In genomic region chr11:64793271-64794160, GRCh38 we compare ENCODE assay signal across 19 cellular contexts. TPM values are rescaled to one million over a fixed set of nuclear protein-coding genes. Genes with fewer than 3 reads are reported as not detected.
A peak's percentile ranks its signal among the peaks of the same experiment; 100 is the strongest.
DNase-seq lines count a peak whose midpoint lies in the region; ATAC-seq and TF ChIP-seq lines count a peak whose summit lies in the region.
"Had no signal": no experiment of that assay in that cellular context is flagged by ENCODE, and none has a peak within 500 bp of the region (broad histone marks: within the 10 kb centered on the region; RNA-seq: fewer than 3 reads in every experiment).

No MANE protein-coding gene starts in this region.

- intact Hi-C loops in natural killer cell (cut with micrococcal nuclease) (no loop called here), lower lobe of right lung (cut with DNase I) (no loop called here), uterus (cut with DNase I; ENCODE audit: low total_unique reads) (no loop called here)
- intact Hi-C loops in activated T-helper 1 cell treated with anti-CD3 and anti-CD28 coated beads, Interleukin-12 subunit alpha, Interleukin-12 subunit beta, Interleukin-2, Interleukin-4 antibody, amounts not matched to agents 30 ng/mL and 10 ng/mL and 1 ng/mL, durations not matched to agents 14 hours and 24 hours and 36 hours (cut with micrococcal nuclease): no loop called here

- H3K27me3 ChIP-seq in lower lobe of right lung (ENCODE audit: low read depth): no peaks in the 10 kb centered on the region
- no peaks in the 10 kb centered on the region for H3K27me3 ChIP-seq in uterus
- H3K27me3 ChIP-seq: suprapubic skin had no signal

- H3K9me3 Mint-ChIP-seq in natural killer cell treated with Interleukin-12 subunit alpha and Interleukin-12 subunit beta and Interleukin-15 and Interleukin-18, amount 100 ng/mL, for 72 hours: no peaks in the 10 kb centered on the region
- H3K9me3 Mint-ChIP-seq in natural killer cell: no peaks in the 10 kb centered on the region
- H3K9me3 Mint-ChIP-seq in activated T-helper 1 cell treated with anti-CD3 and anti-CD28 coated beads, Interleukin-12 subunit alpha, Interleukin-12 subunit beta, Interleukin-2, Interleukin-4 antibody, amounts not matched to agents 30 ng/mL and 10 ng/mL and 1 ng/mL, durations not matched to agents 14 hours and 24 hours and 36 hours: no peaks in the 10 kb centered on the region
- H3K9me3 Mint-ChIP-seq: IgD-negative memory B cell, mesothelial cell of epicardium had no signal

- ATAC-seq in natural killer cell treated with Interleukin-12 subunit alpha and Interleukin-12 subunit beta and Interleukin-15 and Interleukin-18, amount 100 ng/mL, for 72 hours: no peak
- no peak for ATAC-seq in natural killer cell
- no peak for ATAC-seq in lower lobe of right lung
- ATAC-seq in GM19455 (IDR thresholded peaks at IDR 0.05; ENCODE audit: unreplicated experiment): no peak
- no peak for ATAC-seq in GM21447 (IDR thresholded peaks at IDR 0.05; ENCODE audit: unreplicated experiment)

- no peaks in the 10 kb centered on the region for H3K27me3 Mint-ChIP-seq in natural killer cell treated with Interleukin-12 subunit alpha and Interleukin-12 subunit beta and Interleukin-15 and Interleukin-18, amount 100 ng/mL, for 72 hours
- H3K27me3 Mint-ChIP-seq in natural killer cell (ENCODE audit: low read depth in 2 of 2): no peaks in the 10 kb centered on the region
- no peaks in the 10 kb centered on the region for H3K27me3 Mint-ChIP-seq in activated T-helper 1 cell treated with anti-CD3 and anti-CD28 coated beads, Interleukin-12 subunit alpha, Interleukin-12 subunit beta, Interleukin-2, Interleukin-4 antibody, amounts not matched to agents 30 ng/mL and 10 ng/mL and 1 ng/mL, durations not matched to agents 14 hours and 24 hours and 36 hours (ENCODE audit: insufficient read depth)
- H3K27me3 Mint-ChIP-seq: IgD-negative memory B cell had no signal

- H3K4me1 ChIP-seq in lower lobe of right lung (no peaks in the 10 kb centered on the region), uterus (no peaks in the 10 kb centered on the region)
- H3K4me1 ChIP-seq: suprapubic skin had no signal

- H3K4me3 Mint-ChIP-seq in natural killer cell treated with Interleukin-12 subunit alpha and Interleukin-12 subunit beta and Interleukin-15 and Interleukin-18, amount 100 ng/mL, for 72 hours: no peak overlapping the region
- H3K4me3 Mint-ChIP-seq in natural killer cell: no peak overlapping the region
- no peak overlapping the region for H3K4me3 Mint-ChIP-seq in activated T-helper 1 cell treated with anti-CD3 and anti-CD28 coated beads, Interleukin-12 subunit alpha, Interleukin-12 subunit beta, Interleukin-2, Interleukin-4 antibody, amounts not matched to agents 30 ng/mL and 10 ng/mL and 1 ng/mL, durations not matched to agents 14 hours and 24 hours and 36 hours
- H3K4me3 Mint-ChIP-seq: mesothelial cell of epicardium had no signal

- TF ChIP-seq POLR2A in uterus (IDR thresholded peaks at IDR 0.05): no peak

- peaks cover 0 to 4% of the 10 kb centered on the region in 2 donors for H3K4me1 Mint-ChIP-seq in natural killer cell treated with Interleukin-12 subunit alpha and Interleukin-12 subunit beta and Interleukin-15 and Interleukin-18, amount 100 ng/mL, for 72 hours (ENCODE audit: low read depth in 2 of 2)
- peaks cover 6 to 10% of the 10 kb centered on the region in 2 donors for H3K4me1 Mint-ChIP-seq in natural killer cell
- peaks cover 17% of the 10 kb centered on the region for H3K4me1 Mint-ChIP-seq in activated T-helper 1 cell treated with anti-CD3 and anti-CD28 coated beads, Interleukin-12 subunit alpha, Interleukin-12 subunit beta, Interleukin-2, Interleukin-4 antibody, amounts not matched to agents 30 ng/mL and 10 ng/mL and 1 ng/mL, durations not matched to agents 14 hours and 24 hours and 36 hours (ENCODE audit: low read depth)
- H3K4me1 Mint-ChIP-seq: mesothelial cell of epicardium had no signal

- H3K27ac ChIP-seq in lower lobe of right lung: no peak overlapping the region
- no peak overlapping the region for H3K27ac ChIP-seq in uterus
- H3K27ac ChIP-seq: suprapubic skin had no signal

- peaks cover 46% of the 10 kb centered on the region for H3K36me3 ChIP-seq in lower lobe of right lung
- no peaks in the 10 kb centered on the region for H3K36me3 ChIP-seq in uterus

- no peaks in the 10 kb centered on the region for H3K36me3 Mint-ChIP-seq in natural killer cell treated with Interleukin-12 subunit alpha and Interleukin-12 subunit beta and Interleukin-15 and Interleukin-18, amount 100 ng/mL, for 72 hours
- no peaks in the 10 kb centered on the region for H3K36me3 Mint-ChIP-seq in natural killer cell
- peaks cover 8% of the 10 kb centered on the region for H3K36me3 Mint-ChIP-seq in activated T-helper 1 cell treated with anti-CD3 and anti-CD28 coated beads, Interleukin-12 subunit alpha, Interleukin-12 subunit beta, Interleukin-2, Interleukin-4 antibody, amounts not matched to agents 30 ng/mL and 10 ng/mL and 1 ng/mL, durations not matched to agents 14 hours and 24 hours and 36 hours (ENCODE audit: low read depth)

- no peaks in the 10 kb centered on the region for H3K9me3 ChIP-seq in lower lobe of right lung
- no peaks in the 10 kb centered on the region for H3K9me3 ChIP-seq in uterus
- H3K9me3 ChIP-seq: suprapubic skin had no signal

- no peak overlapping the region for H3K27ac Mint-ChIP-seq in natural killer cell treated with Interleukin-12 subunit alpha and Interleukin-12 subunit beta and Interleukin-15 and Interleukin-18, amount 100 ng/mL, for 72 hours
- peak overlapping the region in 1 of 2 donors; percentile 31 for H3K27ac Mint-ChIP-seq in natural killer cell
- H3K27ac Mint-ChIP-seq in activated T-helper 1 cell treated with anti-CD3 and anti-CD28 coated beads, Interleukin-12 subunit alpha, Interleukin-12 subunit beta, Interleukin-2, Interleukin-4 antibody, amounts not matched to agents 30 ng/mL and 10 ng/mL and 1 ng/mL, durations not matched to agents 14 hours and 24 hours and 36 hours: peak overlapping the region; percentile 67
- H3K27ac Mint-ChIP-seq: mesothelial cell of epicardium had no signal

- DNase-seq in natural killer cell treated with Interleukin-12 subunit alpha and Interleukin-12 subunit beta and Interleukin-15 and Interleukin-18, amount 100 ng/mL, for 72 hours (ENCODE audit: low spot score): peak; percentile 53
- DNase-seq in natural killer cell (no peak), lower lobe of right lung (peak; percentile 38), SHP77 treated with DMSO at 0.1 percent for 48 hours (lab: John Stamatoyannopoulos, UW) (no peak), uterus (no peak)
- no peak for DNase-seq in activated T-helper 1 cell treated with anti-CD3 and anti-CD28 coated beads, Interleukin-12 subunit alpha, Interleukin-12 subunit beta, Interleukin-2, Interleukin-4 antibody, amounts not matched to agents 30 ng/mL and 10 ng/mL and 1 ng/mL, durations not matched to agents 14 hours and 24 hours and 36 hours (ENCODE audit: low spot score)
- DNase-seq: activated CD4-positive, alpha-beta T cell treated with anti-CD3 and anti-CD28 coated beads for 1 hour; activated effector memory CD4-positive, alpha-beta T cell treated with Interleukin-2 at 50 U/mL for 16 hours; AML-193; effector CD4-positive, alpha-beta T cell; NCI-H1436; NCI-H345 had no signal

- no peak for TF ChIP-seq CTCF in natural killer cell (IDR thresholded peaks at IDR 0.05)
- no peak for TF ChIP-seq CTCF in lower lobe of right lung (IDR thresholded peaks at IDR 0.05)
- no peak for TF ChIP-seq CTCF in uterus (IDR thresholded peaks at IDR 0.05)

- H3K4me3 ChIP-seq in lower lobe of right lung: no peak overlapping the region
- no peak overlapping the region for H3K4me3 ChIP-seq in uterus
- H3K4me3 ChIP-seq: suprapubic skin had no signal

RNA-seq across cellular contexts. Expression of gene MAP4K2, which starts 9.5 kb away (rescaled TPM):
- total RNA-seq in natural killer cell treated with Interleukin-12 subunit alpha and Interleukin-12 subunit beta and Interleukin-15 and Interleukin-18, amount 100 ng/mL, for 72 hours: 10 to 100 TPM; 17.6 to 47.1 TPM
- 10 to 100 TPM; 38.3 to 40.6 (median 38.7) TPM for total RNA-seq in natural killer cell
- total RNA-seq in activated T-helper 1 cell treated with anti-CD3 and anti-CD28 coated beads, Interleukin-12 subunit alpha, Interleukin-12 subunit beta, Interleukin-2, Interleukin-4 antibody, amounts not matched to agents 30 ng/mL and 10 ng/mL and 1 ng/mL, durations not matched to agents 14 hours and 24 hours and 36 hours: 70.2 and 70.7 TPM in 2 replicates
- 29.1 TPM for total RNA-seq in lower lobe of right lung
- 10 to 100 TPM; 10.2 to 49.1 (median 24.4) TPM for total RNA-seq in uterus

RNA-seq across cellular contexts. Expression of gene SF1, which starts 15.2 kb away (rescaled TPM):
- total RNA-seq in natural killer cell treated with Interleukin-12 subunit alpha and Interleukin-12 subunit beta and Interleukin-15 and Interleukin-18, amount 100 ng/mL, for 72 hours: 100 to 1,000 TPM; 376 to 425 TPM
- total RNA-seq in natural killer cell: 100 to 1,000 TPM; 841 to 864 (median 845) TPM
- 518 and 538 TPM in 2 replicates for total RNA-seq in activated T-helper 1 cell treated with anti-CD3 and anti-CD28 coated beads, Interleukin-12 subunit alpha, Interleukin-12 subunit beta, Interleukin-2, Interleukin-4 antibody, amounts not matched to agents 30 ng/mL and 10 ng/mL and 1 ng/mL, durations not matched to agents 14 hours and 24 hours and 36 hours
- total RNA-seq in lower lobe of right lung: 269 TPM
- 100 to 1,000 TPM in 3 of 4 donors, 10 to 100 TPM in 1; 62.0 to 374 (median 219) TPM for total RNA-seq in uterus

RNA-seq across cellular contexts. Expression of gene MEN1, which starts 16.8 kb away (rescaled TPM):
- 10 to 100 TPM; 32.6 to 53.5 TPM for total RNA-seq in natural killer cell treated with Interleukin-12 subunit alpha and Interleukin-12 subunit beta and Interleukin-15 and Interleukin-18, amount 100 ng/mL, for 72 hours
- total RNA-seq in natural killer cell: 10 to 100 TPM; 29.3 to 42.2 (median 32.2) TPM
- 39.6 and 43.8 TPM in 2 replicates for total RNA-seq in activated T-helper 1 cell treated with anti-CD3 and anti-CD28 coated beads, Interleukin-12 subunit alpha, Interleukin-12 subunit beta, Interleukin-2, Interleukin-4 antibody, amounts not matched to agents 30 ng/mL and 10 ng/mL and 1 ng/mL, durations not matched to agents 14 hours and 24 hours and 36 hours
- total RNA-seq in lower lobe of right lung: 22.7 TPM
- total RNA-seq in uterus: 10 to 100 TPM in 2 of 4 donors, 1 to 10 TPM in 2; 3.8 to 26.2 (median 14.9) TPM

RNA-seq across cellular contexts. Expression of gene PYGM, which starts 33.7 kb away (rescaled TPM):
- total RNA-seq in natural killer cell treated with Interleukin-12 subunit alpha and Interleukin-12 subunit beta and Interleukin-15 and Interleukin-18, amount 100 ng/mL, for 72 hours: 1 to 10 TPM; 4.7 to 5.6 TPM
- total RNA-seq in natural killer cell: 1 to 10 TPM; 4.1 to 8.4 (median 6.1) TPM
- total RNA-seq in activated T-helper 1 cell treated with anti-CD3 and anti-CD28 coated beads, Interleukin-12 subunit alpha, Interleukin-12 subunit beta, Interleukin-2, Interleukin-4 antibody, amounts not matched to agents 30 ng/mL and 10 ng/mL and 1 ng/mL, durations not matched to agents 14 hours and 24 hours and 36 hours: 2.7 and 4.8 TPM in 2 replicates
- total RNA-seq in lower lobe of right lung: 2.6 TPM
- total RNA-seq in uterus: 10 to 100 TPM in 2 of 4 donors, 1 to 10 TPM in 2; 2.9 to 42.8 (median 11.4) TPM

RNA-seq across cellular contexts. Expression of gene RASGRP2, which starts 49.6 kb away (rescaled TPM):
- 10 to 100 TPM; 13.6 to 27.7 TPM for total RNA-seq in natural killer cell treated with Interleukin-12 subunit alpha and Interleukin-12 subunit beta and Interleukin-15 and Interleukin-18, amount 100 ng/mL, for 72 hours
- total RNA-seq in natural killer cell (100 to 1,000 TPM; 371 to 417 (median 394) TPM), lower lobe of right lung (30.4 TPM), uterus (10 to 100 TPM in 3 of 4 donors, 1 to 10 TPM in 1; 3.2 to 72.8 (median 23.3) TPM)
- total RNA-seq in activated T-helper 1 cell treated with anti-CD3 and anti-CD28 coated beads, Interleukin-12 subunit alpha, Interleukin-12 subunit beta, Interleukin-2, Interleukin-4 antibody, amounts not matched to agents 30 ng/mL and 10 ng/mL and 1 ng/mL, durations not matched to agents 14 hours and 24 hours and 36 hours: 15.8 and 19.5 TPM in 2 replicates
- total RNA-seq: bronchial epithelial cell, H4 had no signal

Comparison
In these comparisons a context has a peak if more than half of its experiments do, and no peak if none do; other contexts are left out.
1. DNase-seq: peak in natural killer cell treated with Interleukin-12 subunit alpha and Interleukin-12 subunit beta and Interleukin-15 and Interleukin-18, amount 100 ng/mL, for 72 hours (single experiment) and lower lobe of right lung (single experiment); none in natural killer cell (single experiment), activated T-helper 1 cell treated with anti-CD3 and anti-CD28 coated beads, Interleukin-12 subunit alpha, Interleukin-12 subunit beta, Interleukin-2, Interleukin-4 antibody, amounts not matched to agents 30 ng/mL and 10 ng/mL and 1 ng/mL, durations not matched to agents 14 hours and 24 hours and 36 hours (single experiment), SHP77 treated with DMSO at 0.1 percent for 48 hours (single experiment) and uterus (0 of 2).